In genomic region chr2:1823187-1824169, GRCh38 we compare ENCODE assay signal across 15 cellular contexts.
A peak's percentile ranks its signal among the peaks of the same experiment; 100 is the strongest.
DNase-seq lines count a peak whose midpoint lies in the region; ATAC-seq and TF ChIP-seq lines count a peak whose summit lies in the region.
"Had no signal": no experiment of that assay in that cellular context is flagged by ENCODE, and none has a peak within 500 bp of the region (broad histone marks: within the 10 kb centered on the region; RNA-seq: fewer than 3 reads in every experiment).

No MANE protein-coding gene starts in this region.

- H3K4me1 ChIP-seq in GM23338 (ENCODE audit: insufficient read depth) (no peaks in the 10 kb centered on the region), esophagus muscularis mucosa (peaks cover 3 to 34% (median 28%) of the 10 kb centered on the region in 4 donors), psoas muscle (no peaks in the 10 kb centered on the region)

- H3K9me3 ChIP-seq in esophagus muscularis mucosa = no peaks in the 10 kb centered on the region
- H3K9me3 ChIP-seq in psoas muscle = no peaks in the 10 kb centered on the region

- no peaks in the 10 kb centered on the region for H3F3A ChIP-seq in GM23338 (replicated peaks; ENCODE audit: low read depth)

- TF ChIP-seq CTCF in GM23338 (conservative IDR thresholded peaks at IDR 0.05; ENCODE audit: low read depth in 2 of 2) = peak; percentile 43 to 49; a peak in 3 of 4 replicates
- TF ChIP-seq CTCF in esophagus muscularis mucosa (IDR thresholded peaks at IDR 0.05) = no peak
- no peak for TF ChIP-seq CTCF in psoas muscle (IDR thresholded peaks at IDR 0.05)

- peak; percentile 96 for ATAC-seq in GM23338
- peak in 2 of 4 donors; percentile 64 to 70 for ATAC-seq in psoas muscle
- ATAC-seq: K562 had no signal

- H3K27ac Mint-ChIP-seq in GM23338 = no peak overlapping the region
- H3K27ac Mint-ChIP-seq: CD14-positive monocyte, T-cell had no signal

- H3K4me2 ChIP-seq in GM23338 = no peak overlapping the region

- no peak overlapping the region for H3K4me3 ChIP-seq in GM23338
- H3K4me3 ChIP-seq in esophagus muscularis mucosa = no peak overlapping the region
- H3K4me3 ChIP-seq in psoas muscle = no peak overlapping the region
- H3K4me3 ChIP-seq: K562 had no signal

- H4K20me1 ChIP-seq in GM23338 (replicated peaks; ENCODE audit: insufficient read depth) = 0 out of 2 replicates have a peak, but pooled peaks cover under 1% of the 10 kb centered on the region

- DNase-seq in GM23338 (ENCODE audit: low spot score) (peak; percentile 78), NCI-H146 (lab: John Stamatoyannopoulos, UW) (peak; percentile 56), esophagus muscularis mucosa (ENCODE audit: extremely low spot score) (no peak), psoas muscle (peak in 1 of 2 donors; percentile 52), NCI-H748 treated with DMSO at 0.1 percent for 48 hours (lab: John Stamatoyannopoulos, UW) (no peak), HT-29 (ENCODE audit: low spot score) (no peak)
- no peak for DNase-seq in activated CD4-positive, alpha-beta T cell treated with anti-CD3 and anti-CD28 coated beads, Interleukin-2, amount 50 U/mL, for 1 hour
- DNase-seq in effector CD8-positive, alpha-beta T cell (lab: John Stamatoyannopoulos, UW) = no peak
- DNase-seq: activated CD4-positive, alpha-beta T cell treated with anti-CD3 and anti-CD28 coated beads for 48 hours; activated gamma-delta T cell treated with Interleukin-2 at 50 U/mL for 16 hours; midbrain; NCI-H2081 treated with DMSO at 0.1 percent for 48 hours; T-cell had no signal

- H3K4me3 Mint-ChIP-seq in GM23338 = no peak overlapping the region
- H3K4me3 Mint-ChIP-seq: CD14-positive monocyte, T-cell had no signal

- no peaks in the 10 kb centered on the region for H3K36me3 Mint-ChIP-seq in GM23338 (ENCODE audit: low read depth)
- H3K36me3 Mint-ChIP-seq: CD14-positive monocyte, T-cell had no signal

- intact Hi-C loops in esophagus muscularis mucosa (cut with DNase I) (loop anchor here (5.0 kb wide), 1 partner anchor 1146 kb away; the partner anchor contains the start of gene TMEM18), psoas muscle (cut with DNase I) (no loop called here)

- H3K9me2 ChIP-seq in GM23338 (ENCODE audit: insufficient read depth) = no peaks in the 10 kb centered on the region

- WGBS in esophagus muscularis mucosa = 70% methylated on average over 20 of the region's 30 CpGs
- WGBS in psoas muscle, 3 donors = 63 to 67% (median 64%) methylated on average over 30 of the region's 30 CpGs

- H3K27ac ChIP-seq in GM23338 (ENCODE audit: low read depth) = no peak overlapping the region
- peak overlapping the region; percentile 75 to 90 (median 82) for H3K27ac ChIP-seq in esophagus muscularis mucosa (replicated peaks in 1 of 4)
- peak overlapping the region; percentile 10 for H3K27ac ChIP-seq in psoas muscle

- H3K27me3 ChIP-seq in GM23338 (ENCODE audit: insufficient read depth) = no peaks in the 10 kb centered on the region
- no peaks in the 10 kb centered on the region for H3K27me3 ChIP-seq in esophagus muscularis mucosa
- H3K27me3 ChIP-seq in psoas muscle (ENCODE audit: insufficient read depth in 3 of 3, low read length in 2 of 3) = no peaks in the 10 kb centered on the region

- H2AFZ ChIP-seq in GM23338 = 0 out of 2 replicates have a peak overlapping the region, but pooled peaks have one; percentile 24

- TF ChIP-seq POLR2A in esophagus muscularis mucosa (IDR thresholded peaks at IDR 0.05; ENCODE audit: low read depth) = no peak

- peak; percentile 54 for TF ChIP-seq EP300 in esophagus muscularis mucosa (IDR thresholded peaks at IDR 0.05)

- H3K36me3 ChIP-seq in GM23338 (ENCODE audit: insufficient read depth) (no peaks in the 10 kb centered on the region), esophagus muscularis mucosa (no peaks in the 10 kb centered on the region), psoas muscle (ENCODE audit: insufficient read depth in 1 of 2, low read depth in 1 of 2) (no peaks in the 10 kb centered on the region)

- peaks cover 3% of the 10 kb centered on the region for H3K27me3 Mint-ChIP-seq in GM23338 (ENCODE audit: insufficient read depth, low read depth, poor library complexity)

- peaks cover 10% of the 10 kb centered on the region for H3K4me1 Mint-ChIP-seq in GM23338
- H3K4me1 Mint-ChIP-seq: CD14-positive monocyte, T-cell had no signal

- H3K79me2 ChIP-seq in GM23338 (replicated peaks; ENCODE audit: insufficient read depth) = no peaks in the 10 kb centered on the region

- H3K9me3 Mint-ChIP-seq in GM23338 = no peaks in the 10 kb centered on the region; the same call in 2 of the 3 replicates
- H3K9me3 Mint-ChIP-seq: CD14-positive monocyte, T-cell had no signal

TF ChIP-seq in GM23338, 12 proteins besides CTCF, POLR2A, EP300 and RAD21 (continues in another document):
- TF ChIP-seq POLR2AphosphoS5 (IDR thresholded peaks at IDR 0.05; ENCODE audit: low read depth) = no peak
- TF ChIP-seq ZNF331 (CRISPR knock-in tag; IDR thresholded peaks at IDR 0.05; ENCODE audit: low read depth) = no peak
- no peak for TF ChIP-seq REST (IDR thresholded peaks at IDR 0.05; ENCODE audit: unreplicated experiment)
- no peak for TF ChIP-seq CREB1 (CRISPR knock-in tag; IDR thresholded peaks at IDR 0.05; ENCODE audit: low read depth)
- TF ChIP-seq STAT1 (IDR thresholded peaks at IDR 0.05; ENCODE audit: unreplicated experiment) = no peak
- TF ChIP-seq, protein P1, sequence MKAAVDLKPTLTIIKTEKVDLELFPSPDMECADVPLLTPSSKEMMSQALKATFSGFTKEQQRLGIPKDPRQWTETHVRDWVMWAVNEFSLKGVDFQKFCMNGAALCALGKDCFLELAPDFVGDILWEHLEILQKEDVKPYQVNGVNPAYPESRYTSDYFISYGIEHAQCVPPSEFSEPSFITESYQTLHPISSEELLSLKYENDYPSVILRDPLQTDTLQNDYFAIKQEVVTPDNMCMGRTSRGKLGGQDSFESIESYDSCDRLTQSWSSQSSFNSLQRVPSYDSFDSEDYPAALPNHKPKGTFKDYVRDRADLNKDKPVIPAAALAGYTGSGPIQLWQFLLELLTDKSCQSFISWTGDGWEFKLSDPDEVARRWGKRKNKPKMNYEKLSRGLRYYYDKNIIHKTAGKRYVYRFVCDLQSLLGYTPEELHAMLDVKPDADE (IDR thresholded peaks at IDR 0.05) = no peak

Comparison
In these comparisons a context has a peak if more than half of its experiments do, and no peak if none do; other contexts are left out.
1. DNase-seq: peak in GM23338 (single experiment) and NCI-H146 (single experiment); none in esophagus muscularis mucosa (single experiment), NCI-H748 treated with DMSO at 0.1 percent for 48 hours (single experiment), activated CD4-positive, alpha-beta T cell treated with anti-CD3 and anti-CD28 coated beads, Interleukin-2, amount 50 U/mL, for 1 hour (single experiment), HT-29 (single experiment) and effector CD8-positive, alpha-beta T cell (single experiment).
2. CTCF ChIP-seq: peak in GM23338 (2 of 2); none in esophagus muscularis mucosa (0 of 3) and psoas muscle (single experiment).